Comparison of ENCODE assay signal across 13 cellular contexts in genomic region chr18:10269226-10269625, GRCh38.
"Had no signal": no experiment of that assay in that cellular context is flagged by ENCODE, and none has a peak within 500 bp of the region (broad histone marks: within the 10 kb centered on the region; RNA-seq: fewer than 3 reads in every experiment).

No MANE protein-coding gene starts in this region.

- DNase-seq: activated CD4-positive, alpha-beta T cell treated with anti-CD3 and anti-CD28 coated beads for 36 hours; activated CD8-positive, alpha-beta memory T cell treated with anti-CD3 and anti-CD28 coated beads, Interleukin-2, amount 50 U/mL, for 4 hours; activated CD8-positive, alpha-beta T cell treated with anti-CD3 and anti-CD28 coated beads for 36 hours; activated naive CD4-positive, alpha-beta T cell; kidney glomerular epithelial cell; natural killer cell; occipital lobe; spleen; stimulated activated CD4-positive, alpha-beta T cell treated with anti-CD3 and anti-CD28 coated beads, Interleukin-2, amount 100 ng/mL, for 24 hours; stimulated activated naive CD4-positive, alpha-beta T cell; T-cell had no signal

- H3K36me3 ChIP-seq: prostate gland, spleen had no signal

- H3K9me3 ChIP-seq: prostate gland, spleen had no signal

- ATAC-seq: activated CD4-positive, alpha-beta T cell treated with anti-CD3 and anti-CD28 coated beads for 36 hours; activated CD8-positive, alpha-beta T cell treated with anti-CD3 and anti-CD28 coated beads for 36 hours; natural killer cell; T-cell had no signal

- H3K27me3 ChIP-seq: spleen had no signal

- H3K4me3 ChIP-seq: lung, prostate gland, spleen had no signal

- H3K4me1 ChIP-seq: prostate gland had no signal
